15 cellular contexts compared by ENCODE assay signal in genomic region chr2:175884673-175885393, GRCh38.
"Had no signal": no experiment of that assay in that cellular context is flagged by ENCODE, and none has a peak within 500 bp of the region (broad histone marks: within the 10 kb centered on the region; RNA-seq: fewer than 3 reads in every experiment).

No MANE protein-coding gene starts in this region.

- H3K27me3 ChIP-seq: pancreas, stomach had no signal

- ATAC-seq: effector memory CD8-positive, alpha-beta T cell; left colon; pancreas had no signal

- H3K4me1 ChIP-seq: pancreas, stomach had no signal

- DNase-seq: activated CD4-positive, CD25-positive, alpha-beta regulatory T cell treated with anti-CD3 and anti-CD28 coated beads, Interleukin-2, amount 50 U/mL, for 72 hours; activated naive CD4-positive, alpha-beta T cell; activated naive CD8-positive, alpha-beta T cell treated with anti-CD3 and anti-CD28 coated beads, Interleukin-2, amount 10 ng/mL, durations not matched to agents 7 days and 5 days; activated T-cell treated with anti-CD3 and anti-CD28 coated beads for 4 hours; cerebellar nuclear complex; effector memory CD8-positive, alpha-beta T cell; foreskin melanocyte; left colon; pancreas; stimulated activated CD4-positive, alpha-beta T cell treated with anti-CD3 and anti-CD28 coated beads, Interleukin-12 subunit alpha, Interleukin-12 subunit beta, amount 100 ng/mL, for 4 hours; stimulated activated CD4-positive, alpha-beta T cell treated with anti-CD3 and anti-CD28 coated beads, Interleukin-2, amount 100 ng/mL, for 24 hours; stomach; T1000 had no signal

- H3K36me3 ChIP-seq: pancreas, stomach, thoracic aorta had no signal

- H3K27ac ChIP-seq: epithelial cell of prostate, pancreas, stomach had no signal

- H3K9me3 ChIP-seq: pancreas, stomach, thoracic aorta had no signal

- H3K4me3 ChIP-seq: pancreas, stomach, thoracic aorta had no signal
